23 cellular contexts compared by ENCODE assay signal in genomic region chr9:116349684-116350083, GRCh38.
DNase-seq lines count a peak whose midpoint lies in the region; FAIRE-seq and TF ChIP-seq lines count a peak whose summit lies in the region.
"Had no signal": no experiment of that assay in that cellular context is flagged by ENCODE, and none has a peak within 500 bp of the region (broad histone marks: within the 10 kb centered on the region; RNA-seq: fewer than 3 reads in every experiment).

No MANE protein-coding gene starts in this region.

- TF ChIP-seq CTCF in bronchial epithelial cell (IDR thresholded peaks at IDR 0.05; ENCODE audit: insufficient read depth, low read length, severe bottlenecking) (no peak), epithelial cell of esophagus (IDR thresholded peaks at IDR 0.05; ENCODE audit: insufficient read depth, low read depth, low read length, missing control alignments) (no peak), keratinocyte (optimal IDR thresholded peaks at IDR 0.05 in 1 of 3, IDR thresholded peaks at IDR 0.05 in 1 of 3, conservative IDR thresholded peaks at IDR 0.05 in 1 of 3; ENCODE audit: extremely low read depth in 1 of 3, insufficient read depth in 2 of 3, low read length in 3 of 3) (no peak)

- 0 out of 2 replicates have a peak overlapping the region, but pooled peaks have one; percentile 14 for H3K27ac ChIP-seq in SK-N-MC
- no peak overlapping the region for H3K27ac ChIP-seq in keratinocyte (ENCODE audit: control insufficient read depth, insufficient read depth, low read length)
- H3K27ac ChIP-seq: BLaER1 treated with 17β-estradiol and CSF1 and Interleukin-3, amounts not matched to agents 10 nM and 100 nM; C4-2B had no signal

- in situ Hi-C loops in ACHN (cut with HindIII; ENCODE audit: low pct_ligation_motif_present, low pct_unique_long_range_greater_than_20kb, low sequenced_read_pairs), result no loop called here

- H3K9me1 ChIP-seq in keratinocyte (ENCODE audit: control insufficient read depth, extremely low read depth, insufficient read depth, low read length), result no peaks in the 10 kb centered on the region

- no peak overlapping the region for H3K9ac ChIP-seq in SK-N-MC (ENCODE audit: insufficient read length)
- H3K9ac ChIP-seq in keratinocyte (ENCODE audit: control insufficient read depth, extremely low read depth, insufficient read depth, low read length), result no peak overlapping the region
- H3K9ac ChIP-seq: BLaER1 treated with 17β-estradiol and CSF1 and Interleukin-3, amounts not matched to agents 10 nM and 100 nM had no signal

- FAIRE-seq in bronchial epithelial cell (lab: Jason Lieb, UNC) (no peak), keratinocyte (lab: Jason Lieb, UNC) (peak; percentile 80)
- FAIRE-seq: A204.1, D721Med, GM12878, GM12892, GM18507 had no signal

- H3K9me3 ChIP-seq in SK-N-MC (ENCODE audit: low read depth, low read length), result no peaks in the 10 kb centered on the region
- H3K9me3 ChIP-seq in keratinocyte (ENCODE audit: control insufficient read depth, low read depth, low read length), result no peaks in the 10 kb centered on the region
- H3K9me3 ChIP-seq: BLaER1 treated with 17β-estradiol and CSF1 and Interleukin-3, amounts not matched to agents 10 nM and 100 nM; Caco-2 had no signal

- H3K4me3 ChIP-seq in SK-N-MC (no peak overlapping the region), bronchial epithelial cell (ENCODE audit: low read depth, low read length) (no peak overlapping the region), epithelial cell of esophagus (ENCODE audit: low read length) (no peak overlapping the region), keratinocyte (ENCODE audit: control insufficient read depth in 2 of 3, extremely low read depth in 1 of 3, insufficient read depth in 2 of 3, low read depth in 1 of 3, low read length in 3 of 3) (no peak overlapping the region)
- H3K4me3 ChIP-seq: BLaER1 treated with 17β-estradiol and CSF1 and Interleukin-3, amounts not matched to agents 10 nM and 100 nM; GM12878 had no signal

- DNase-seq in SK-N-MC (ENCODE audit: low read depth, low spot score) (no peak), bronchial epithelial cell (ENCODE audit: low read depth) (peak; percentile 72), epithelial cell of esophagus (ENCODE audit: low read depth) (peak; percentile 51), keratinocyte (ENCODE audit: low read depth, low spot score) (no peak), DMS79 (lab: John Stamatoyannopoulos, UW) (no peak), ACHN (no peak)
- DNase-seq in activated CD4-positive, alpha-beta T cell treated with anti-CD3 and anti-CD28 coated beads, Interleukin-2, amount 50 U/mL, for 1 hour, result no peak
- DNase-seq: 8988T; AML-193; Calu3; CD4-positive, alpha-beta T cell; CD8-positive, alpha-beta T cell; DND-41; EL; GDM1 had no signal

- dilution Hi-C loops in keratinocyte (cut with MboI; ENCODE audit: extremely low pct_ligation_motif_present, low sequenced_read_pairs), result no loop called here

- peak overlapping the region; percentile 18 for H3K4me2 ChIP-seq in keratinocyte (ENCODE audit: control insufficient read depth, extremely low read depth, insufficient read depth, low read depth, low read length)
- H3K4me2 ChIP-seq: BLaER1 treated with 17β-estradiol and CSF1 and Interleukin-3, amounts not matched to agents 10 nM and 100 nM had no signal

- peaks cover 5% of the 10 kb centered on the region for H3K4me1 ChIP-seq in keratinocyte (ENCODE audit: control insufficient read depth, extremely low read depth, insufficient read depth, low read length)

- H3K79me2 ChIP-seq in keratinocyte (ENCODE audit: control insufficient read depth, insufficient read depth, low read length), result no peaks in the 10 kb centered on the region

- peaks cover 2% of the 10 kb centered on the region for H3K27me3 ChIP-seq in bronchial epithelial cell (ENCODE audit: control insufficient read depth, insufficient read depth, low read length)
- no peaks in the 10 kb centered on the region for H3K27me3 ChIP-seq in keratinocyte (ENCODE audit: control insufficient read depth, extremely low read depth, insufficient read depth, low read length)
- H3K27me3 ChIP-seq: BLaER1 treated with 17β-estradiol and CSF1 and Interleukin-3, amounts not matched to agents 10 nM and 100 nM had no signal

- no peak overlapping the region for H2AFZ ChIP-seq in keratinocyte (ENCODE audit: control insufficient read depth, low read length)

- no peaks in the 10 kb centered on the region for H4K20me1 ChIP-seq in keratinocyte (ENCODE audit: control insufficient read depth, extremely low read depth, insufficient read depth, low read length)
- H4K20me1 ChIP-seq: BLaER1 treated with 17β-estradiol and CSF1 and Interleukin-3, amounts not matched to agents 10 nM and 100 nM had no signal

- H3K36me3 ChIP-seq in SK-N-MC (ENCODE audit: insufficient read depth, low read length) (peaks cover 100% of the 10 kb centered on the region), bronchial epithelial cell (ENCODE audit: control insufficient read depth, insufficient read depth, low read length) (no peaks in the 10 kb centered on the region), keratinocyte (ENCODE audit: control insufficient read depth in 2 of 2, extremely low read depth in 1 of 2, insufficient read depth in 2 of 2, low read length in 2 of 2) (no peaks in the 10 kb centered on the region)
- H3K36me3 ChIP-seq: BLaER1 treated with 17β-estradiol and CSF1 and Interleukin-3, amounts not matched to agents 10 nM and 100 nM had no signal

Comparison
In these comparisons a context has a peak if more than half of its experiments do, and no peak if none do; other contexts are left out.
1. DNase-seq: peak in bronchial epithelial cell (single experiment) and epithelial cell of esophagus (single experiment); none in SK-N-MC (single experiment), keratinocyte (single experiment), activated CD4-positive, alpha-beta T cell treated with anti-CD3 and anti-CD28 coated beads, Interleukin-2, amount 50 U/mL, for 1 hour (single experiment), DMS79 (single experiment) and ACHN (single experiment).